ENCODE assay signal across 10 cellular contexts in the genomic region with DNA sequence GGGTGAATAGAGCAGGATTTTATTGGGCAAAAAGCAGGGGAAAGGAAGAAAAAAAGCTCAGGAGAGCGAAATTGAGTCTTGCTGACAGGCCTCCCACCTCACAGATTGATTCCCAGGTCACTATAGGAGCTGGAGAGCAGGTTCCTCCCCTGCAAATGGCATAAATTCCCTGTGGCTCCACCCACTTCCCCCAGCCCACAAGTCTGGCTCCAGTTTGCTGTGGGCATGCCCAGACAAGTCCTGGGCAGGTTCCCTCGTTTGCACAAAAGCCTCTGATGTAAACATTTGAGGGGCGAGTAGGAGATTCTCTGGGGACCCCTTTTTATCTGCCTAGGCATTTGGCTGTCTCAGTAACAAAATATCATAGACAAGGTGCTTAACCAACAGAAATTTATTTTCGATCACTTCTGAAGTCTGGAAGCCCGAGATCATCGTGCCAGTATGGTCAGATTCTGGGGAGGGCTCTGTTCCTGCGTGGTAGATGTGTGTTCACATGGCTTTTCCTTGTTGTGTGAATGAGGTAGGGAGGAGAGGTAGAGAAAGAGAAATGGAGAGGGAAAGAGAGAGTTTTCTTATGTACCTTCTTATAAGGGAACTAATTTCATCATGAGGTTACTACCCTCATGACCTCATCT.
A peak's percentile ranks its signal among the peaks of the same experiment; 100 is the strongest.
DNase-seq lines count a peak whose midpoint lies in the region; ATAC-seq and TF ChIP-seq lines count a peak whose summit lies in the region.
"Had no signal": no experiment of that assay in that cellular context is flagged by ENCODE, and none has a peak within 500 bp of the region (broad histone marks: within the 10 kb centered on the region; RNA-seq: fewer than 3 reads in every experiment).

No MANE protein-coding gene starts in this region.

- no peaks in the 10 kb centered on the region for H3K27me3 ChIP-seq in BLaER1 treated with 17β-estradiol and CSF1 and Interleukin-3, amounts not matched to agents 10 nM and 100 nM
- H3K27me3 ChIP-seq in fibroblast of lung (ENCODE audit: control insufficient read depth, insufficient read depth, low read length) = no peaks in the 10 kb centered on the region

- peaks cover 4 to 13% (median 8%) of the 10 kb centered on the region in 10 experiments; a peak in 16 of 20 replicates for H3K4me1 ChIP-seq in BLaER1 treated with 17β-estradiol and CSF1 and Interleukin-3, amounts not matched to agents 10 nM and 100 nM
- H3K4me1 ChIP-seq in fibroblast of lung (ENCODE audit: control insufficient read depth, extremely low read depth, insufficient read depth, low read length) = no peaks in the 10 kb centered on the region
- H3K4me1 ChIP-seq: parathyroid adenoma had no signal

- H3K36me3 ChIP-seq in BLaER1 treated with 17β-estradiol and CSF1 and Interleukin-3, amounts not matched to agents 10 nM and 100 nM = no peaks in the 10 kb centered on the region
- no peaks in the 10 kb centered on the region for H3K36me3 ChIP-seq in fibroblast of lung (ENCODE audit: control insufficient read depth, insufficient read depth, low read length)

- no peak overlapping the region for H3K9ac ChIP-seq in BLaER1 treated with 17β-estradiol and CSF1 and Interleukin-3, amounts not matched to agents 10 nM and 100 nM
- H3K9ac ChIP-seq in fibroblast of lung (ENCODE audit: insufficient read depth, low read length) = no peak overlapping the region
- H3K9ac ChIP-seq: parathyroid adenoma had no signal

- no peak overlapping the region for H3K4me3 ChIP-seq in BLaER1 treated with 17β-estradiol and CSF1 and Interleukin-3, amounts not matched to agents 10 nM and 100 nM
- H3K4me3 ChIP-seq in fibroblast of lung (replicated peaks in 1 of 4; ENCODE audit: control extremely low read depth in 1 of 4, insufficient read depth in 1 of 4, low read depth in 3 of 4, low read length in 4 of 4) = no peak overlapping the region

- no peaks in the 10 kb centered on the region for H3K79me2 ChIP-seq in fibroblast of lung (ENCODE audit: control insufficient read depth, insufficient read depth, low read length)
- H3K79me2 ChIP-seq: parathyroid adenoma had no signal

- H3K9me3 ChIP-seq in BLaER1 treated with 17β-estradiol and CSF1 and Interleukin-3, amounts not matched to agents 10 nM and 100 nM (replicated peaks in 1 of 11) = peaks cover 0 to 9% (median 0%) of the 10 kb centered on the region in 11 experiments; a peak in 5 of 22 replicates
- H3K9me3 ChIP-seq in fibroblast of lung (ENCODE audit: control insufficient read depth, insufficient read depth, low read depth, low read length) = no peaks in the 10 kb centered on the region

- DNase-seq in MV-4-11 (lab: John Stamatoyannopoulos, UW) = peak; percentile 52
- DNase-seq in fibroblast of lung (ENCODE audit: low read depth in 2 of 2) = peak; percentile 54 to 69
- DNase-seq in anterior cingulate cortex (lab: John Stamatoyannopoulos, UW) = no peak
- DNase-seq in dedifferentiated amniotic fluid mesenchymal stem cell (ENCODE audit: extremely low spot score) = no peak
- DNase-seq: activated CD4-positive, CD25-positive, alpha-beta regulatory T cell treated with anti-CD3 and anti-CD28 coated beads, Interleukin-2, amount 50 U/mL, for 72 hours had no signal

- ATAC-seq in GM21360 (IDR thresholded peaks at IDR 0.05; ENCODE audit: unreplicated experiment) (peak; percentile 85), HG03097 (IDR thresholded peaks at IDR 0.05; ENCODE audit: low FRiP score, unreplicated experiment) (no peak), GM21528 (IDR thresholded peaks at IDR 0.05; ENCODE audit: low FRiP score, unreplicated experiment) (no peak)

- no peak for TF ChIP-seq CTCF in fibroblast of lung (conservative IDR thresholded peaks at IDR 0.05 in 1 of 2, IDR thresholded peaks at IDR 0.05 in 1 of 2; ENCODE audit: low read depth in 1 of 2, low read length in 2 of 2)

- peak overlapping the region in 10 of 11 experiments; percentile 48 to 72 (median 64); a peak in 20 of 22 replicates for H3K27ac ChIP-seq in BLaER1 treated with 17β-estradiol and CSF1 and Interleukin-3, amounts not matched to agents 10 nM and 100 nM
- no peak overlapping the region for H3K27ac ChIP-seq in fibroblast of lung (ENCODE audit: insufficient read depth, low read length)
- H3K27ac ChIP-seq: parathyroid adenoma had no signal

- peak overlapping the region in 10 of 11 experiments; percentile 3 to 58 (median 33); a peak in 15 of 22 replicates for H3K4me2 ChIP-seq in BLaER1 treated with 17β-estradiol and CSF1 and Interleukin-3, amounts not matched to agents 10 nM and 100 nM
- H3K4me2 ChIP-seq in fibroblast of lung (ENCODE audit: extremely low read depth, insufficient read depth, low read length) = no peak overlapping the region

- H2AFZ ChIP-seq in fibroblast of lung (ENCODE audit: low read length) = peak overlapping the region; percentile 40
- H2AFZ ChIP-seq: parathyroid adenoma had no signal

- no peaks in the 10 kb centered on the region for H4K20me1 ChIP-seq in BLaER1 treated with 17β-estradiol and CSF1 and Interleukin-3, amounts not matched to agents 10 nM and 100 nM
- H4K20me1 ChIP-seq in fibroblast of lung (ENCODE audit: control insufficient read depth, extremely low read depth, insufficient read depth, low read length) = no peaks in the 10 kb centered on the region

Comparison
In these comparisons a context has a peak if more than half of its experiments do, and no peak if none do; other contexts are left out.
1. DNase-seq: peak in MV-4-11 (single experiment) and fibroblast of lung (2 of 2); none in anterior cingulate cortex (0 of 58) and dedifferentiated amniotic fluid mesenchymal stem cell (single experiment).